Comparison of ENCODE assay signal across 8 cellular contexts in the genomic region with DNA sequence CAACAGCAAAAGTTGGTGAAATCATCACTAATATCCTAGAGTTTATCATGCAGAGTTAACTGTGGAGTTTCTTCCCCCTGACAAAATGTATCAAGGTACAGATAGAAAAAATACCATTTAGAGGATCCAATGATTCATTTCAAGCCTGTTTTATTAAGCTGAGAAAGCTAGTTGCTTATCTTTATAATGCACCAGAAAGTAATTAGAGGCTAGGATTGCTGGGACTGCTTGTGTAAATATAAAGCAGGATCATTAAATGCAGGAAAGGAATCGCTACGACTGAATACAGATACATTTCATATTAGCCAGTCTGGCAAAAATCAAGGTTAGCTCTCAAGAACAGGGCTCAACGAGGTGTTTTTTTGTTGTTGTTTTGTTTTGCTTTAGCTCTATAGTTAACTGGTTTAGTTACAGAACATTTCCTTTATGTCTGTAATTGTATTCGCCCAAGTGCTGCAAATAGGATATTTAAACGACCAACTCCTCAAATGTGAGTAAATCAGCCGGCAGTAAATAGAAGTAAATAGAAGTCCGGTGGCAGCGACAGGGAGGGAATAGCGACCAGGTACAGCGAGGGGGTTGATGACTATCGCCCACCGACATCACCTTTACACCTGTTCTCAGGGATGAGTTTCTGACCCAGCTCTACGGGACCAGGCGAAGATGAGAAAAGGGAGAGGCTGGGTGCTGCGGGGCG. TPM values are rescaled to one million over a fixed set of nuclear protein-coding genes. Genes with fewer than 3 reads are reported as not detected.
A peak's percentile ranks its signal among the peaks of the same experiment; 100 is the strongest.
DNase-seq lines count a peak whose midpoint lies in the region; ATAC-seq and TF ChIP-seq lines count a peak whose summit lies in the region.

No MANE protein-coding gene starts in this region.

- H3K4me1 Mint-ChIP-seq in MCF 10A (ENCODE audit: insufficient read depth, unreplicated experiment): peaks cover 22% of the 10 kb centered on the region
- peaks cover 49% of the 10 kb centered on the region for H3K4me1 Mint-ChIP-seq in memory B cell

- H3K36me3 ChIP-seq in vagina: no peaks in the 10 kb centered on the region

- no peak for TF ChIP-seq POLR2A in vagina (IDR thresholded peaks at IDR 0.05)

- H3K4me3 Mint-ChIP-seq in MCF 10A (ENCODE audit: unreplicated experiment) (peak overlapping the region; percentile 96), memory B cell (peak overlapping the region; percentile 98)

- no peaks in the 10 kb centered on the region for H3K9me3 ChIP-seq in vagina

- TF ChIP-seq CTCF in LNCaP clone FGC (IDR thresholded peaks at IDR 0.05; ENCODE audit: control insufficient read depth, extremely low read depth, insufficient read depth) (no peak), MCF 10A (IDR thresholded peaks at IDR 0.05; ENCODE audit: unreplicated experiment) (no peak), vagina (IDR thresholded peaks at IDR 0.05) (no peak)

- no peaks in the 10 kb centered on the region for H3K36me3 Mint-ChIP-seq in MCF 10A (ENCODE audit: insufficient read depth, unreplicated experiment)
- H3K36me3 Mint-ChIP-seq in memory B cell: peaks cover 16% of the 10 kb centered on the region

- intact Hi-C loops in MCF 10A (cut with micrococcal nuclease): loop anchor here (1.0 kb wide), 1 partner anchor 52 kb away; no protein-coding TSS in a partner anchor
- intact Hi-C loops in vagina (cut with DNase I): loop anchor here (5.0 kb wide), 1 partner anchor 269 kb away; a partner anchor contains a TSS

- peaks cover 46% of the 10 kb centered on the region for H3K4me1 ChIP-seq in vagina

- H3K27me3 Mint-ChIP-seq in MCF 10A (ENCODE audit: insufficient read depth, unreplicated experiment): no peaks in the 10 kb centered on the region
- no peaks in the 10 kb centered on the region for H3K27me3 Mint-ChIP-seq in memory B cell

- BruUV-seq in MCF 10A (replicated peaks; lab: Mats Ljungman, UMichigan): TSS peak; percentile 65

- peak overlapping the region; percentile 96 for H3K27ac ChIP-seq in vagina

- no peak for ATAC-seq in memory B cell (ENCODE audit: low read depth)
- ATAC-seq in HG03565 (IDR thresholded peaks at IDR 0.05; ENCODE audit: unreplicated experiment): no peak

- H3K27me3 ChIP-seq in vagina: no peaks in the 10 kb centered on the region

- peak overlapping the region; percentile 98 for H3K27ac Mint-ChIP-seq in MCF 10A (ENCODE audit: low read depth, unreplicated experiment)
- peak overlapping the region; percentile 98 for H3K27ac Mint-ChIP-seq in memory B cell

- CTCF ChIA-PET in MCF 10A (lab: Yijun Ruan, JAX): interaction anchor here (0.6 to 1.8 kb wide), 6 partner anchors 11 to 369 kb away, joined by 3 to 13 read pairs (median 5); a partner anchor contains a TSS

- peak; percentile 30 for DNase-seq in DMS153 (lab: John Stamatoyannopoulos, UW)
- no peak for DNase-seq in LNCaP clone FGC (ENCODE audit: low read depth)
- no peak for DNase-seq in MCF 10A (ENCODE audit: unreplicated experiment)
- DNase-seq in memory B cell (ENCODE audit: low spot score in 2 of 2): no peak
- no peak for DNase-seq in vagina (ENCODE audit: extremely low spot score in 2 of 2)
- DNase-seq in NCI-H524 treated with DMSO at 0.1 percent for 48 hours (lab: John Stamatoyannopoulos, UW): no peak
- DNase-seq in iPS-NIHi11 (ENCODE audit: low spot score): no peak

- H3K9me3 Mint-ChIP-seq in MCF 10A (ENCODE audit: unreplicated experiment) (no peaks in the 10 kb centered on the region), memory B cell (peaks cover 1% of the 10 kb centered on the region)

- H3K4me3 ChIP-seq in LNCaP clone FGC (ENCODE audit: low read depth, low read length) (peak overlapping the region; percentile 67), vagina (peak overlapping the region; percentile 70 to 87)

- POLR2A ChIA-PET in MCF 10A (lab: Yijun Ruan, JAX): interaction anchor here (0.6 to 3.3 kb wide), 19 partner anchors 11 to 940 kb away, joined by 3 to 17 read pairs (median 4); a partner anchor contains a TSS

RNA-seq across cellular contexts. Expression of a gene that starts 0.7 kb away (rescaled TPM):
- total RNA-seq in MCF 10A (2022): 39.0 and 40.0 TPM in 2 replicates
- total RNA-seq in vagina: 23.8 TPM

RNA-seq across cellular contexts. Expression of a gene that starts 36.7 kb away (rescaled TPM):
- not detected in 2 replicates for total RNA-seq in MCF 10A (2022)
- 1.5 TPM for total RNA-seq in vagina
